ENCODE assay signal across 8 cellular contexts in the genomic region with DNA sequence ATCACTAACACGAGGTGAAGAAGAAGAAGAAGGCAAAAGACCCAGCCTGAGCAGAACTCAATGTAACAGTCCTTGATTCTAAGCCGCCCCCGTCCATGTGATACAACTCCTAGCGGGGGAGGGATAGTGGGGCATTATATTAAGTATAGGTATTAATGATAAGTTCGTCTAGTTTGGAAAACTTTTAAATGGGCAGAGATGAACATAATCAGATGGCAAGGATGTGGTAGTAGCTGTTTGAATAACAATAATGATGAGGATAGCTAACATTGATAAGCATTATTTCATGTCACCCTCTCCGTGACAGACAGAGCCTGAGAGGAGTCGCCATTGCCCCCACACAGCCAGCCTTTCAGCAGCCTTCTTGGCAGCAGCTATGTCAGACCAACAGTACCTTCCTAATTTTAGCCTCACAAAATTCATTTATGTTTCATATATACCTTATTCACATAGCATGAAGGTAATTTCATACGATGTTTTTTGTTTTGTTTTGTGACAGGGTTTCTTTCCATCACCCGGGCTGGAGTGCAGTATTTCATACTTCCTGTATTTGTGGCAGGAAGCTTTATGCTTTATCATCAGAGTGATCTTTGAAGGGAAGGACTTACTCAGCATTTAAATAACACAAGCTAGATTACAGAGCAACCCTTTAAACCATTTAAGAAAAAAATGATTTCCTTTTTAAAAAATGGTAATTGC.
A peak's percentile ranks its signal among the peaks of the same experiment; 100 is the strongest.
DNase-seq lines count a peak whose midpoint lies in the region; ATAC-seq and TF ChIP-seq lines count a peak whose summit lies in the region.

No MANE protein-coding gene starts in this region.

- no peak overlapping the region for H3K4ac ChIP-seq in trophoblast cell (ENCODE audit: low read depth, low read length)

- no peak overlapping the region for H3K4me2 ChIP-seq in trophoblast cell (ENCODE audit: low read length)

- H3K18ac ChIP-seq in trophoblast cell (ENCODE audit: low read length): no peak overlapping the region

- 100% methylated on average over 1 of the region's 9 CpGs for WGBS in trophoblast cell (ENCODE audit: extremely low coverage, insufficient coverage, insufficient read length)

- no peaks in the 10 kb centered on the region for H3K79me2 ChIP-seq in trophoblast cell (ENCODE audit: control insufficient read depth, insufficient read depth, low read length, poor library complexity)

- peak overlapping the region; percentile 29 for H3K4me3 ChIP-seq in coronary artery
- no peak overlapping the region for H3K4me3 ChIP-seq in trophoblast cell (ENCODE audit: low read depth, low read length)

- H3K9ac ChIP-seq in trophoblast cell (ENCODE audit: low read length): no peak overlapping the region

- no peak overlapping the region for H3K14ac ChIP-seq in trophoblast cell (ENCODE audit: low read length)

- no peak for TF ChIP-seq CTCF in coronary artery (IDR thresholded peaks at IDR 0.05)

- H3K4me1 ChIP-seq in trophoblast cell (ENCODE audit: control insufficient read depth in 1 of 2, insufficient read depth in 2 of 2, low read length in 2 of 2): peaks cover 7 to 17% of the 10 kb centered on the region in 2 experiments

- H2BK12ac ChIP-seq in trophoblast cell (ENCODE audit: low read length): no peak overlapping the region

- no peak overlapping the region for H3K23ac ChIP-seq in trophoblast cell (ENCODE audit: low read length)

- no peaks in the 10 kb centered on the region for H3K79me1 ChIP-seq in trophoblast cell (ENCODE audit: low read length)

- H4K12ac ChIP-seq in trophoblast cell (ENCODE audit: low read depth, low read length): no peak overlapping the region

- H3K27ac ChIP-seq in coronary artery (peak overlapping the region in 1 of 2 donors; percentile 56), trophoblast cell (ENCODE audit: low read depth, low read length) (no peak overlapping the region)

- H3K27me3 ChIP-seq in trophoblast cell (ENCODE audit: insufficient read depth, low read length): no peaks in the 10 kb centered on the region

- H4K91ac ChIP-seq in trophoblast cell (ENCODE audit: low read depth, low read length): no peak overlapping the region

- H2BK120ac ChIP-seq in trophoblast cell (ENCODE audit: insufficient read depth, low read length, poor library complexity): no peak overlapping the region

- peak; percentile 46 for ATAC-seq in HG03097 (IDR thresholded peaks at IDR 0.05; ENCODE audit: low FRiP score, unreplicated experiment)
- no peak for ATAC-seq in HG03521 (IDR thresholded peaks at IDR 0.05; ENCODE audit: unreplicated experiment)
- no peak for ATAC-seq in HG03280 (IDR thresholded peaks at IDR 0.05; ENCODE audit: unreplicated experiment)
- ATAC-seq in HG02610 (IDR thresholded peaks at IDR 0.05; ENCODE audit: unreplicated experiment): no peak

- peaks cover 3% of the 10 kb centered on the region for H3K9me3 ChIP-seq in trophoblast cell (ENCODE audit: insufficient read depth, low read depth, low read length)

- H2AK5ac ChIP-seq in trophoblast cell (ENCODE audit: low read length): no peak overlapping the region

- H4K8ac ChIP-seq in trophoblast cell (ENCODE audit: low read depth, low read length): no peak overlapping the region

- H2AFZ ChIP-seq in trophoblast cell (ENCODE audit: insufficient read depth, low read length, poor library complexity): no peak overlapping the region

- peak overlapping the region; percentile 41 for H2BK5ac ChIP-seq in trophoblast cell (ENCODE audit: low read depth, low read length, poor library complexity)

- no peaks in the 10 kb centered on the region for H3K36me3 ChIP-seq in trophoblast cell (ENCODE audit: control insufficient read depth in 1 of 2, insufficient read depth in 2 of 2, low read length in 2 of 2)

- DNase-seq in T follicular helper cell (ENCODE audit: low read depth): peak; percentile 28
- no peak for DNase-seq in coronary artery (ENCODE audit: low spot score)
- no peak for DNase-seq in trophoblast cell
- no peak for DNase-seq in NCI-H1417 treated with DMSO at 0.1 percent for 48 hours (lab: John Stamatoyannopoulos, UW)
